ENCODE assay signal across 1 cellular context in the genomic region with DNA sequence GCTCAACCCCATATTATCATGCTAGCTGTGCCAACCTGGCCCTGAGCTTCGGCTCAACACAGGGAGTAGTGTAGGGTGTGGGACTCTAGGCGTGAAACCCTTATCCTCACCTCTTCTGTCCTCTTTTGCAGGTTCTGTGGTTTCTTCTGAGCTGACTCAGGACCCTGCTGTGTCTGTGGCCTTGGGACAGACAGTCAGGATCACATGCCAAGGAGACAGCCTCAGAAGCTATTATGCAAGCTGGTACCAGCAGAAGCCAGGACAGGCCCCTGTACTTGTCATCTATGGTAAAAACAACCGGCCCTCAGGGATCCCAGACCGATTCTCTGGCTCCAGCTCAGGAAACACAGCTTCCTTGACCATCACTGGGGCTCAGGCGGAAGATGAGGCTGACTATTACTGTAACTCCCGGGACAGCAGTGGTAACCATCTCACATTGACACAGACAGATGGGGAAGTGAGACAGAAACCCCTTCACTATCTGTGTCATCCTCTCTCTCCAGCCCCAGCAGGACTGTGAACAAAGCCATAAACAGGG.
TF ChIP-seq lines count a peak whose summit lies in the region.

No MANE protein-coding gene starts in this region.

TF ChIP-seq in SK-N-SH, 30 proteins besides CTCF, POLR2A, EP300 and RAD21 (continued from another document):
- TF ChIP-seq, protein P1, sequence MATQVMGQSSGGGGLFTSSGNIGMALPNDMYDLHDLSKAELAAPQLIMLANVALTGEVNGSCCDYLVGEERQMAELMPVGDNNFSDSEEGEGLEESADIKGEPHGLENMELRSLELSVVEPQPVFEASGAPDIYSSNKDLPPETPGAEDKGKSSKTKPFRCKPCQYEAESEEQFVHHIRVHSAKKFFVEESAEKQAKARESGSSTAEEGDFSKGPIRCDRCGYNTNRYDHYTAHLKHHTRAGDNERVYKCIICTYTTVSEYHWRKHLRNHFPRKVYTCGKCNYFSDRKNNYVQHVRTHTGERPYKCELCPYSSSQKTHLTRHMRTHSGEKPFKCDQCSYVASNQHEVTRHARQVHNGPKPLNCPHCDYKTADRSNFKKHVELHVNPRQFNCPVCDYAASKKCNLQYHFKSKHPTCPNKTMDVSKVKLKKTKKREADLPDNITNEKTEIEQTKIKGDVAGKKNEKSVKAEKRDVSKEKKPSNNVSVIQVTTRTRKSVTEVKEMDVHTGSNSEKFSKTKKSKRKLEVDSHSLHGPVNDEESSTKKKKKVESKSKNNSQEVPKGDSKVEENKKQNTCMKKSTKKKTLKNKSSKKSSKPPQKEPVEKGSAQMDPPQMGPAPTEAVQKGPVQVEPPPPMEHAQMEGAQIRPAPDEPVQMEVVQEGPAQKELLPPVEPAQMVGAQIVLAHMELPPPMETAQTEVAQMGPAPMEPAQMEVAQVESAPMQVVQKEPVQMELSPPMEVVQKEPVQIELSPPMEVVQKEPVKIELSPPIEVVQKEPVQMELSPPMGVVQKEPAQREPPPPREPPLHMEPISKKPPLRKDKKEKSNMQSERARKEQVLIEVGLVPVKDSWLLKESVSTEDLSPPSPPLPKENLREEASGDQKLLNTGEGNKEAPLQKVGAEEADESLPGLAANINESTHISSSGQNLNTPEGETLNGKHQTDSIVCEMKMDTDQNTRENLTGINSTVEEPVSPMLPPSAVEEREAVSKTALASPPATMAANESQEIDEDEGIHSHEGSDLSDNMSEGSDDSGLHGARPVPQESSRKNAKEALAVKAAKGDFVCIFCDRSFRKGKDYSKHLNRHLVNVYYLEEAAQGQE (IDR thresholded peaks at IDR 0.05; ENCODE audit: low read depth, low read length) = no peak
- TF ChIP-seq SMC3 (IDR thresholded peaks at IDR 0.05; ENCODE audit: low read depth, low read length) (no peak), YY1 (IDR thresholded peaks at IDR 0.05; ENCODE audit: low read depth) (no peak), FOXM1 (IDR thresholded peaks at IDR 0.05; ENCODE audit: low read depth) (no peak), MXI1 (IDR thresholded peaks at IDR 0.05; ENCODE audit: low read depth, low read length) (no peak), TAF1 (IDR thresholded peaks at IDR 0.05; ENCODE audit: borderline replicate concordance, low read depth, low read length) (no peak), TCF12 (IDR thresholded peaks at IDR 0.05) (no peak)
- TF ChIP-seq, protein P2, sequence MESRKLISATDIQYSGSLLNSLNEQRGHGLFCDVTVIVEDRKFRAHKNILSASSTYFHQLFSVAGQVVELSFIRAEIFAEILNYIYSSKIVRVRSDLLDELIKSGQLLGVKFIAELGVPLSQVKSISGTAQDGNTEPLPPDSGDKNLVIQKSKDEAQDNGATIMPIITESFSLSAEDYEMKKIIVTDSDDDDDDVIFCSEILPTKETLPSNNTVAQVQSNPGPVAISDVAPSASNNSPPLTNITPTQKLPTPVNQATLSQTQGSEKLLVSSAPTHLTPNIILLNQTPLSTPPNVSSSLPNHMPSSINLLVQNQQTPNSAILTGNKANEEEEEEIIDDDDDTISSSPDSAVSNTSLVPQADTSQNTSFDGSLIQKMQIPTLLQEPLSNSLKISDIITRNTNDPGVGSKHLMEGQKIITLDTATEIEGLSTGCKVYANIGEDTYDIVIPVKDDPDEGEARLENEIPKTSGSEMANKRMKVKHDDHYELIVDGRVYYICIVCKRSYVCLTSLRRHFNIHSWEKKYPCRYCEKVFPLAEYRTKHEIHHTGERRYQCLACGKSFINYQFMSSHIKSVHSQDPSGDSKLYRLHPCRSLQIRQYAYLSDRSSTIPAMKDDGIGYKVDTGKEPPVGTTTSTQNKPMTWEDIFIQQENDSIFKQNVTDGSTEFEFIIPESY (IDR thresholded peaks at IDR 0.05; ENCODE audit: borderline replicate concordance, low read depth) = no peak
- TF ChIP-seq, protein P3, sequence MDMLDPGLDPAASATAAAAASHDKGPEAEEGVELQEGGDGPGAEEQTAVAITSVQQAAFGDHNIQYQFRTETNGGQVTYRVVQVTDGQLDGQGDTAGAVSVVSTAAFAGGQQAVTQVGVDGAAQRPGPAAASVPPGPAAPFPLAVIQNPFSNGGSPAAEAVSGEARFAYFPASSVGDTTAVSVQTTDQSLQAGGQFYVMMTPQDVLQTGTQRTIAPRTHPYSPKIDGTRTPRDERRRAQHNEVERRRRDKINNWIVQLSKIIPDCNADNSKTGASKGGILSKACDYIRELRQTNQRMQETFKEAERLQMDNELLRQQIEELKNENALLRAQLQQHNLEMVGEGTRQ (IDR thresholded peaks at IDR 0.05; ENCODE audit: borderline replicate concordance, low read depth, low read length) = no peak
- TF ChIP-seq, protein P4, sequence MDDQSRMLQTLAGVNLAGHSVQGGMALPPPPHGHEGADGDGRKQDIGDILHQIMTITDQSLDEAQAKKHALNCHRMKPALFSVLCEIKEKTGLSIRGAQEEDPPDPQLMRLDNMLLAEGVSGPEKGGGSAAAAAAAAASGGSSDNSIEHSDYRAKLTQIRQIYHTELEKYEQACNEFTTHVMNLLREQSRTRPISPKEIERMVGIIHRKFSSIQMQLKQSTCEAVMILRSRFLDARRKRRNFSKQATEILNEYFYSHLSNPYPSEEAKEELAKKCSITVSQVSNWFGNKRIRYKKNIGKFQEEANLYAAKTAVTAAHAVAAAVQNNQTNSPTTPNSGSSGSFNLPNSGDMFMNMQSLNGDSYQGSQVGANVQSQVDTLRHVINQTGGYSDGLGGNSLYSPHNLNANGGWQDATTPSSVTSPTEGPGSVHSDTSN (IDR thresholded peaks at IDR 0.05) = no peak
